ENCODE assay signal across 2 cellular contexts in genomic region chr6:14263881-14264424, GRCh38.
TF ChIP-seq lines count a peak whose summit lies in the region.

No MANE protein-coding gene starts in this region.

TF ChIP-seq in HEK293, 187 proteins besides CTCF, POLR2A, EP300 and RAD21 (continued from another document):
- TF ChIP-seq YY1 (tag by site-specific recombination; IDR thresholded peaks at IDR 0.05) (no peak), SETDB1 (IDR thresholded peaks at IDR 0.05; ENCODE audit: insufficient read length, low read length) (peak; percentile 50), ZNF837 (tag by site-specific recombination; IDR thresholded peaks at IDR 0.05) (no peak), ZNF184 (tag by site-specific recombination; IDR thresholded peaks at IDR 0.05) (peak; percentile 100), ZNF280D (tag by site-specific recombination; IDR thresholded peaks at IDR 0.05) (peak; percentile 96), GLIS1 (tag by site-specific recombination; IDR thresholded peaks at IDR 0.05) (no peak), ZNF138 (tag by site-specific recombination; IDR thresholded peaks at IDR 0.05; ENCODE audit: borderline replicate concordance) (no peak), ZNF140 (tag by site-specific recombination; IDR thresholded peaks at IDR 0.05) (peak; percentile 21; the same call in 1 of the 2 replicates), HOXA7 (CRISPR knock-in tag; IDR thresholded peaks at IDR 0.05; ENCODE audit: borderline replicate concordance) (no peak), ZNF513 (tag by site-specific recombination; IDR thresholded peaks at IDR 0.05) (no peak), TRIM28 (IDR thresholded peaks at IDR 0.05; ENCODE audit: borderline replicate concordance, low read length) (peak; percentile 23; the same call in 1 of the 2 replicates)

TF ChIP-seq in H1, 55 proteins besides CTCF, POLR2A, EP300 and RAD21 (continued from another document):
- TF ChIP-seq HDAC2 (IDR thresholded peaks at IDR 0.05; ENCODE audit: borderline replicate concordance in 1 of 2, low read depth in 2 of 2, low read length in 2 of 2) (peak in 1 of 2 experiments; percentile 67; a peak in 1 of 4 replicates), JUND (IDR thresholded peaks at IDR 0.05; ENCODE audit: low read length) (no peak), TEAD4 (IDR thresholded peaks at IDR 0.05; ENCODE audit: low read depth, low read length) (no peak), MAFK (IDR thresholded peaks at IDR 0.05; ENCODE audit: low read depth, low read length) (no peak), KDM1A (IDR thresholded peaks at IDR 0.05; ENCODE audit: borderline replicate concordance, low read length) (peak; percentile 86; the same call in 1 of the 2 replicates)
